ENCODE assay signal across 14 cellular contexts in genomic region chr10:30349967-30350735, GRCh38. TPM values are rescaled to one million over a fixed set of nuclear protein-coding genes. Genes with fewer than 3 reads are reported as not detected.
DNase-seq lines count a peak whose midpoint lies in the region; ATAC-seq and TF ChIP-seq lines count a peak whose summit lies in the region.
"Had no signal": no experiment of that assay in that cellular context is flagged by ENCODE, and none has a peak within 500 bp of the region (broad histone marks: within the 10 kb centered on the region; RNA-seq: fewer than 3 reads in every experiment).

No MANE protein-coding gene starts in this region.

- H2BK15ac ChIP-seq in mesendoderm (replicated peaks; ENCODE audit: low read depth) = no peak overlapping the region

- H2BK120ac ChIP-seq in mesendoderm (ENCODE audit: low read depth, low read length) = no peak overlapping the region

- peaks cover 0 to 9% of the 10 kb centered on the region in 2 donors for H3K36me3 Mint-ChIP-seq in CD4-positive, alpha-beta memory T cell

- H2AK5ac ChIP-seq in mesendoderm (ENCODE audit: low read length) = no peak overlapping the region

- H3K9ac ChIP-seq in GM23248 (no peak overlapping the region), mesendoderm (ENCODE audit: low read length) (no peak overlapping the region)

- peak overlapping the region in 5 of 8 donors; percentile 25 to 52 (median 34) for H3K4me3 Mint-ChIP-seq in CD4-positive, alpha-beta memory T cell

- no peak overlapping the region for H3K4me2 ChIP-seq in GM23248 (ENCODE audit: unreplicated experiment)
- H3K4me2 ChIP-seq in mesendoderm (ENCODE audit: low read length) = no peak overlapping the region

- no peaks in the 10 kb centered on the region for H4K20me1 ChIP-seq in GM23248 (ENCODE audit: insufficient read depth)

- no peak overlapping the region for H3K4me3 ChIP-seq in CD4-positive, alpha-beta memory T cell (ENCODE audit: low read length in 2 of 2)
- H3K4me3 ChIP-seq in GM23248 (no peak overlapping the region), mesendoderm (ENCODE audit: low read length) (no peak overlapping the region)

- in situ Hi-C loops in GM23248 (cut with MboI) = no loop called here

- peaks cover 4% of the 10 kb centered on the region for H3K79me1 ChIP-seq in mesendoderm (ENCODE audit: low read length)

- no peaks in the 10 kb centered on the region for H3K9me3 ChIP-seq in CD4-positive, alpha-beta memory T cell (ENCODE audit: control insufficient read depth in 1 of 2, low read length in 2 of 2)
- H3K9me3 ChIP-seq in GM23248 (ENCODE audit: low read depth) = no peaks in the 10 kb centered on the region
- H3K9me3 ChIP-seq: MG63, SJSA1, upper lobe of right lung had no signal

- H3K23ac ChIP-seq in mesendoderm (ENCODE audit: low read length) = no peak overlapping the region

- H3K9me2 ChIP-seq in GM23248 (ENCODE audit: insufficient read depth) = no peaks in the 10 kb centered on the region

- H3K4ac ChIP-seq in mesendoderm (ENCODE audit: low read depth, low read length) = peak overlapping the region; percentile 37

- H4K5ac ChIP-seq in mesendoderm (ENCODE audit: low read length) = peak overlapping the region; percentile 97

- CTCF ChIA-PET in CD4-positive, alpha-beta memory T cell (lab: Charles Lee; ENCODE audit: partially characterized antibody) = no interaction called here

- peaks cover 23% of the 10 kb centered on the region for H3F3A ChIP-seq in GM23248 (ENCODE audit: insufficient read depth)

- no peaks in the 10 kb centered on the region for H3K27me3 ChIP-seq in CD4-positive, alpha-beta memory T cell (ENCODE audit: insufficient read depth, low read length)
- no peaks in the 10 kb centered on the region for H3K27me3 ChIP-seq in GM23248 (replicated peaks; ENCODE audit: insufficient read depth)
- no peaks in the 10 kb centered on the region for H3K27me3 ChIP-seq in mesendoderm (ENCODE audit: insufficient read depth, low read length, poor library complexity)
- H3K27me3 ChIP-seq: MG63, SJSA1, upper lobe of right lung had no signal

- 78 to 85% methylated on average over 13 to 14 of the region's 14 CpGs for WGBS in GM23248 (ENCODE audit: low coverage in 1 of 2, low lambda C conversion rate in 2 of 2, missing lambda C conversion rate in 2 of 2), 2 experiments
- no CpG with 5 or more reads among the region's 14 CpGs for WGBS in mesendoderm (ENCODE audit: extremely low coverage, insufficient coverage, low lambda C conversion rate)

- ATAC-seq in GM18517 (IDR thresholded peaks at IDR 0.05; ENCODE audit: unreplicated experiment) (no peak), GM21515 (IDR thresholded peaks at IDR 0.05; ENCODE audit: unreplicated experiment) (no peak)

- peak overlapping the region; percentile 17 for H3K56ac ChIP-seq in mesendoderm (ENCODE audit: low read length)

- no peak overlapping the region for H3K27ac Mint-ChIP-seq in CD4-positive, alpha-beta memory T cell

- peaks cover 25 to 43% (median 37%) of the 10 kb centered on the region in 4 donors for H3K4me1 Mint-ChIP-seq in CD4-positive, alpha-beta memory T cell

- DNase-seq in CD4-positive, alpha-beta memory T cell = no peak
- DNase-seq in GM23248 (no peak), mesendoderm (no peak), superior temporal gyrus (ENCODE audit: extremely low spot score) (no peak), NCI-H1694 treated with DMSO at 0.1 percent for 48 hours (lab: John Stamatoyannopoulos, UW) (no peak)
- DNase-seq: kidney; MG63; stimulated activated naive B cell treated with anti-CD40 and anti-IgM and Interleukin-4, amounts not matched to agents 10 μg/mL and 1 μg/mL and 100 μg/mL, for 72 hours; upper lobe of right lung had no signal

- no peaks in the 10 kb centered on the region for H3K36me3 ChIP-seq in CD4-positive, alpha-beta memory T cell (ENCODE audit: insufficient read depth, low read length)
- H3K36me3 ChIP-seq in GM23248 (ENCODE audit: low read depth) (no peaks in the 10 kb centered on the region), mesendoderm (ENCODE audit: control insufficient read depth, insufficient read depth, low read length) (no peaks in the 10 kb centered on the region)
- H3K36me3 ChIP-seq: upper lobe of right lung had no signal

- peak overlapping the region; percentile 100; the same call in 1 of the 2 replicates for H2AFZ ChIP-seq in GM23248

- H3K4me1 ChIP-seq in CD4-positive, alpha-beta memory T cell (ENCODE audit: insufficient read depth, low read length) = peaks cover 42% of the 10 kb centered on the region
- H3K4me1 ChIP-seq in GM23248 (ENCODE audit: insufficient read depth) (peaks cover 38% of the 10 kb centered on the region), mesendoderm (ENCODE audit: control insufficient read depth, low read depth, low read length) (peaks cover 2% of the 10 kb centered on the region)

- no peak overlapping the region for H3K18ac ChIP-seq in mesendoderm (ENCODE audit: low read length)

- no peak overlapping the region for H3K27ac ChIP-seq in CD4-positive, alpha-beta memory T cell (ENCODE audit: low read depth, low read length)
- H3K27ac ChIP-seq in GM23248 (no peak overlapping the region), VCaP (peak overlapping the region; percentile 87; the same call in 1 of the 2 replicates), mesendoderm (ENCODE audit: low read depth, low read length) (no peak overlapping the region)

- H3K9me3 Mint-ChIP-seq in CD4-positive, alpha-beta memory T cell = no peaks in the 10 kb centered on the region
- H3K9me3 Mint-ChIP-seq: HFFc6; stimulated activated naive B cell treated with anti-CD40 and anti-IgM and Interleukin-4, amounts not matched to agents 10 μg/mL and 1 μg/mL and 100 μg/mL, for 72 hours had no signal

- H4K8ac ChIP-seq in mesendoderm (ENCODE audit: low read depth, low read length) = no peak overlapping the region

- H3K27me3 Mint-ChIP-seq in CD4-positive, alpha-beta memory T cell = peaks cover 0 to 4% of the 10 kb centered on the region in 2 donors

- H3K79me2 ChIP-seq in GM23248 (ENCODE audit: insufficient read depth) (peaks cover 39% of the 10 kb centered on the region), mesendoderm (ENCODE audit: control insufficient read depth, insufficient read depth, low read length) (peaks cover 36% of the 10 kb centered on the region)

- intact Hi-C loops in CD4-positive, alpha-beta memory T cell (cut with micrococcal nuclease) = loop anchor here (1.0 to 5.0 kb wide), 4 partner anchors 87 to 1410 kb away; partner anchors contain the start of gene ZNF438

- no peak overlapping the region for H2BK5ac ChIP-seq in mesendoderm (ENCODE audit: low read length)

- TF ChIP-seq CTCF in VCaP (conservative IDR thresholded peaks at IDR 0.05) = no peak

- POLR2A ChIA-PET in CD4-positive, alpha-beta memory T cell (lab: Charles Lee; ENCODE audit: partially characterized antibody) = interaction anchor here (1.2 kb wide), 1 partner anchor 180 kb away, joined by 4 read pairs; no protein-coding TSS in a partner anchor

RNA-seq across cellular contexts. Expression of gene MTPAP, which starts 1.1 kb away (rescaled TPM):
- 10 to 100 TPM; 21.5 to 22.8 TPM for total RNA-seq in CD4-positive, alpha-beta memory T cell
- 1 to 10 TPM; 6.3 to 9.6 TPM for polyA plus RNA-seq in CD4-positive, alpha-beta memory T cell
- total RNA-seq in GM23248 (2014; rRNA removed; shearing (Covaris generic)) = 8.9 and 15.6 TPM in 2 replicates
- polyA plus RNA-seq in GM23248 (2016; fragmentation: Nextera tagmentation; extraction: Ambion mirVana) = 25.1 and 28.9 TPM in 2 replicates
- 30.2 TPM for polyA plus RNA-seq in mesendoderm (2013, experiment 1 of 2)
- 29.0 TPM for polyA plus RNA-seq in mesendoderm (2013, experiment 2 of 2)
